Comparison of ENCODE assay signal across 23 cellular contexts in genomic region chr15:60083318-60083717, GRCh38.
"Had no signal": no experiment of that assay in that cellular context is flagged by ENCODE, and none has a peak within 500 bp of the region (broad histone marks: within the 10 kb centered on the region; RNA-seq: fewer than 3 reads in every experiment).

No MANE protein-coding gene starts in this region.

- H3K9me3 Mint-ChIP-seq: immature natural killer cell; naive B cell; nephron; stimulated activated effector memory CD8-positive, alpha-beta T cell treated with anti-CD3 and anti-CD28 coated beads, Interleukin-12 subunit alpha, Interleukin-12 subunit beta, amount 100 ng/mL, for 72 hours had no signal

- DNase-seq: colonic mucosa; dermis blood vessel endothelial cell; erythroblast; immature natural killer cell; kidney; left colon; left ventricle myocardium superior; mesendoderm; naive B cell; occipital lobe; psoas muscle; retina; right lobe of liver; stimulated activated CD4-positive, alpha-beta T cell treated with anti-CD3 and anti-CD28 coated beads, Interleukin-4, amount 100 ng/mL, for 1 hour; stimulated activated CD8-positive, alpha-beta memory T cell treated with anti-CD3 and anti-CD28 coated beads, Interleukin-4, amount 100 ng/mL, for 48 hours; stimulated activated naive CD8-positive, alpha-beta T cell treated with anti-CD3 and anti-CD28 coated beads, Interleukin-15, Interleukin-2, amounts not matched to agents 100 U/mL and 50 U/mL, for 24 hours; thyroid gland had no signal

- H3K27me3 ChIP-seq: colonic mucosa, right lobe of liver, thyroid gland had no signal

- H3K36me3 Mint-ChIP-seq: immature natural killer cell; naive B cell; stimulated activated effector memory CD8-positive, alpha-beta T cell treated with anti-CD3 and anti-CD28 coated beads, Interleukin-12 subunit alpha, Interleukin-12 subunit beta, amount 100 ng/mL, for 72 hours; type B pancreatic cell had no signal

- H3K4me1 ChIP-seq: colonic mucosa, gastroesophageal sphincter, psoas muscle, suprapubic skin had no signal

- H3K4me3 ChIP-seq: colonic mucosa, gastroesophageal sphincter, lung, psoas muscle, right lobe of liver, suprapubic skin, thyroid gland had no signal

- H3K27ac ChIP-seq: colonic mucosa, gastroesophageal sphincter, psoas muscle, right lobe of liver, suprapubic skin, thyroid gland had no signal

- H3K4me1 Mint-ChIP-seq: immature natural killer cell; naive B cell; stimulated activated effector memory CD8-positive, alpha-beta T cell treated with anti-CD3 and anti-CD28 coated beads, Interleukin-12 subunit alpha, Interleukin-12 subunit beta, amount 100 ng/mL, for 72 hours had no signal

- ATAC-seq: gastroesophageal sphincter; left colon; left ventricle myocardium superior; psoas muscle; stimulated activated effector memory CD8-positive, alpha-beta T cell treated with anti-CD3 and anti-CD28 coated beads, Interleukin-12 subunit alpha, Interleukin-12 subunit beta, amount 100 ng/mL, for 72 hours; stimulated activated naive CD8-positive, alpha-beta T cell treated with anti-CD3 and anti-CD28 coated beads, Interleukin-15, Interleukin-2, amounts not matched to agents 100 U/mL and 50 U/mL, for 24 hours had no signal

- H3K9me3 ChIP-seq: colonic mucosa, gastroesophageal sphincter, psoas muscle, right lobe of liver, suprapubic skin, thyroid gland had no signal

- H3K4me3 Mint-ChIP-seq: immature natural killer cell; naive B cell; nephron; stimulated activated effector memory CD8-positive, alpha-beta T cell treated with anti-CD3 and anti-CD28 coated beads, Interleukin-12 subunit alpha, Interleukin-12 subunit beta, amount 100 ng/mL, for 72 hours; type B pancreatic cell had no signal

- H3K27ac Mint-ChIP-seq: immature natural killer cell; naive B cell; nephron; stimulated activated effector memory CD8-positive, alpha-beta T cell treated with anti-CD3 and anti-CD28 coated beads, Interleukin-12 subunit alpha, Interleukin-12 subunit beta, amount 100 ng/mL, for 72 hours; type B pancreatic cell had no signal

- H3K36me3 ChIP-seq: colonic mucosa, gastroesophageal sphincter, right lobe of liver, suprapubic skin, thyroid gland had no signal
